ENCODE assay signal across 10 cellular contexts in genomic region chr9:123375725-123376132, GRCh38. TPM values are rescaled to one million over a fixed set of nuclear protein-coding genes. Genes with fewer than 3 reads are reported as not detected.
DNase-seq lines count a peak whose midpoint lies in the region; ATAC-seq and TF ChIP-seq lines count a peak whose summit lies in the region.
"Had no signal": no experiment of that assay in that cellular context is flagged by ENCODE, and none has a peak within 500 bp of the region (broad histone marks: within the 10 kb centered on the region; RNA-seq: fewer than 3 reads in every experiment).

No MANE protein-coding gene starts in this region.

- H3K9ac ChIP-seq in endodermal cell (ENCODE audit: extremely low read depth, low read length, poor library complexity, severe bottlenecking) (no peak overlapping the region), neuronal stem cell (ENCODE audit: low read depth, low read length, poor library complexity) (peak overlapping the region; percentile 78)

- peak overlapping the region; percentile 97 for H2BK5ac ChIP-seq in neuronal stem cell (ENCODE audit: low read length)

- no peak overlapping the region for H4K91ac ChIP-seq in neuronal stem cell (ENCODE audit: low read depth, low read length, poor library complexity)

- H3K9me3 Mint-ChIP-seq in endodermal cell, result no peaks in the 10 kb centered on the region
- no peaks in the 10 kb centered on the region for H3K9me3 Mint-ChIP-seq in CD4-positive, alpha-beta T cell
- no peaks in the 10 kb centered on the region for H3K9me3 Mint-ChIP-seq in activated T-cell treated with anti-CD3 and anti-CD28 coated beads, Interleukin-2, amount 50 U/mL, for 4 hours
- no peaks in the 10 kb centered on the region for H3K9me3 Mint-ChIP-seq in natural killer cell treated with Interleukin-12 subunit alpha and Interleukin-12 subunit beta and Interleukin-15 and Interleukin-18, amount 100 ng/mL, for 72 hours
- H3K9me3 Mint-ChIP-seq: central memory CD8-positive, alpha-beta T cell had no signal

- POLR2A ChIA-PET in CD4-positive, alpha-beta T cell (lab: Charles Lee), result no interaction called here

- H3K9me3 ChIP-seq in endodermal cell (ENCODE audit: control insufficient read depth, low read length) (no peaks in the 10 kb centered on the region), neuronal stem cell (replicated peaks in 1 of 2; ENCODE audit: control insufficient read depth in 2 of 2, insufficient read depth in 1 of 2, low read depth in 1 of 2, low read length in 2 of 2) (peaks cover 0 to 2% of the 10 kb centered on the region in 2 donors)
- H3K9me3 ChIP-seq in CD4-positive, alpha-beta T cell (ENCODE audit: control insufficient read depth, low read length), result no peaks in the 10 kb centered on the region

- H3K27ac ChIP-seq in endodermal cell (ENCODE audit: low read depth, low read length) (peak overlapping the region; percentile 68), neuronal stem cell (replicated peaks; ENCODE audit: low read length) (no peak overlapping the region)
- no peak overlapping the region for H3K27ac ChIP-seq in CD4-positive, alpha-beta T cell (ENCODE audit: low read depth, low read length)

- H3K36me3 ChIP-seq in endodermal cell (ENCODE audit: control insufficient read depth, insufficient read depth, low read length) (no peaks in the 10 kb centered on the region), neuronal stem cell (replicated peaks in 1 of 2; ENCODE audit: control insufficient read depth in 2 of 2, insufficient read depth in 2 of 2, low read length in 2 of 2) (peaks cover 44 to 88% of the 10 kb centered on the region in 2 donors)

- H4K8ac ChIP-seq in neuronal stem cell (ENCODE audit: low read depth, low read length), result peak overlapping the region; percentile 54

- peaks cover 7% of the 10 kb centered on the region for H3K4me1 ChIP-seq in endodermal cell (ENCODE audit: control insufficient read depth, insufficient read depth, low read length)
- peaks cover 22 to 41% of the 10 kb centered on the region in 2 donors for H3K4me1 ChIP-seq in neuronal stem cell (ENCODE audit: control insufficient read depth in 2 of 2, insufficient read depth in 1 of 2, low read depth in 1 of 2, low read length in 2 of 2)

- H3K27me3 ChIP-seq in endodermal cell (ENCODE audit: control insufficient read depth, insufficient read depth, low read length, poor library complexity, severe bottlenecking) (peaks cover 36% of the 10 kb centered on the region), neuronal stem cell (ENCODE audit: control insufficient read depth in 3 of 3, insufficient read depth in 3 of 3, low read depth in 1 of 3, low read length in 3 of 3) (no peaks in the 10 kb centered on the region)
- peaks cover 35% of the 10 kb centered on the region for H3K27me3 ChIP-seq in CD4-positive, alpha-beta T cell (ENCODE audit: control insufficient read depth, insufficient read depth, low read length)

- H2AFZ ChIP-seq in neuronal stem cell (ENCODE audit: low read length), result no peak overlapping the region

- H3K4me2 ChIP-seq in neuronal stem cell (ENCODE audit: insufficient read depth, low read length, poor library complexity, severe bottlenecking), result no peak overlapping the region

- TF ChIP-seq CTCF in endodermal cell (conservative IDR thresholded peaks at IDR 0.05), result no peak
- TF ChIP-seq CTCF in CD4-positive, alpha-beta T cell (IDR thresholded peaks at IDR 0.05), result no peak

- H3K79me1 ChIP-seq in neuronal stem cell (ENCODE audit: low read depth, low read length), result peaks cover 33% of the 10 kb centered on the region

- H3K4me3 Mint-ChIP-seq in endodermal cell, result no peak overlapping the region
- no peak overlapping the region for H3K4me3 Mint-ChIP-seq in CD4-positive, alpha-beta T cell
- H3K4me3 Mint-ChIP-seq in activated T-cell treated with anti-CD3 and anti-CD28 coated beads, Interleukin-2, amount 50 U/mL, for 4 hours, result no peak overlapping the region
- no peak overlapping the region for H3K4me3 Mint-ChIP-seq in natural killer cell treated with Interleukin-12 subunit alpha and Interleukin-12 subunit beta and Interleukin-15 and Interleukin-18, amount 100 ng/mL, for 72 hours
- H3K4me3 Mint-ChIP-seq: central memory CD8-positive, alpha-beta T cell had no signal

- no peak overlapping the region for H3K27ac Mint-ChIP-seq in endodermal cell
- no peak overlapping the region for H3K27ac Mint-ChIP-seq in CD4-positive, alpha-beta T cell
- no peak overlapping the region for H3K27ac Mint-ChIP-seq in natural killer cell treated with Interleukin-12 subunit alpha and Interleukin-12 subunit beta and Interleukin-15 and Interleukin-18, amount 100 ng/mL, for 72 hours

- CTCF ChIA-PET in CD4-positive, alpha-beta T cell (lab: Charles Lee), result no interaction called here

- no peak overlapping the region for H3K4ac ChIP-seq in neuronal stem cell (ENCODE audit: low read length)

- H2AK5ac ChIP-seq in neuronal stem cell (ENCODE audit: low read depth, low read length), result peak overlapping the region; percentile 100

- DNase-seq in ELF-1 (ENCODE audit: low read depth, low spot score) (peak; percentile 95), NCI-H510A (lab: John Stamatoyannopoulos, UW) (peak; percentile 45), endodermal cell (no peak), neuronal stem cell (ENCODE audit: low spot score) (no peak)
- DNase-seq in stimulated activated CD8-positive, alpha-beta memory T cell treated with anti-CD3 and anti-CD28 coated beads, Interleukin-4, amount 100 ng/mL, for 48 hours, result no peak
- DNase-seq in CD4-positive, alpha-beta T cell, result no peak
- DNase-seq in activated T-cell treated with anti-CD3 and anti-CD28 coated beads, Interleukin-2, amount 50 U/mL, for 4 hours, result no peak
- DNase-seq in natural killer cell treated with Interleukin-12 subunit alpha and Interleukin-12 subunit beta and Interleukin-15 and Interleukin-18, amount 100 ng/mL, for 72 hours (ENCODE audit: low spot score), result no peak
- DNase-seq: activated CD4-positive, alpha-beta T cell treated with anti-CD3 and anti-CD28 coated beads, Interleukin-2, amount 50 U/mL, for 48 hours had no signal

- H2BK12ac ChIP-seq in neuronal stem cell (ENCODE audit: low read length), result peak overlapping the region; percentile 63

- H3K36me3 Mint-ChIP-seq in endodermal cell (ENCODE audit: low read depth), result no peaks in the 10 kb centered on the region
- peaks cover 1% of the 10 kb centered on the region for H3K36me3 Mint-ChIP-seq in CD4-positive, alpha-beta T cell (ENCODE audit: low read depth)
- peaks cover under 1% of the 10 kb centered on the region for H3K36me3 Mint-ChIP-seq in activated T-cell treated with anti-CD3 and anti-CD28 coated beads, Interleukin-2, amount 50 U/mL, for 4 hours (ENCODE audit: insufficient read depth)
- H3K36me3 Mint-ChIP-seq in natural killer cell treated with Interleukin-12 subunit alpha and Interleukin-12 subunit beta and Interleukin-15 and Interleukin-18, amount 100 ng/mL, for 72 hours, result no peaks in the 10 kb centered on the region

- H3K14ac ChIP-seq in neuronal stem cell (ENCODE audit: low read length), result peak overlapping the region; percentile 25

- WGBS in endodermal cell (ENCODE audit: insufficient coverage in 1 of 2, insufficient read length in 1 of 2), 2 experiments, result 77 to 82% methylated on average over 8 to 12 of the region's 12 CpGs
- WGBS in neuronal stem cell (ENCODE audit: extremely low coverage in 2 of 2, insufficient read length in 2 of 2, insufficient replicate concordance in 1 of 2), 2 donors, result no CpG with 5 or more reads among the region's 12 CpGs

- no peak overlapping the region for H3K23ac ChIP-seq in neuronal stem cell (ENCODE audit: low read depth, low read length, poor library complexity)

- ATAC-seq in CD4-positive, alpha-beta T cell (ENCODE audit: poor library complexity), result no peak
- no peak for ATAC-seq in activated T-cell treated with anti-CD3 and anti-CD28 coated beads, Interleukin-2, amount 50 U/mL, for 4 hours
- no peak for ATAC-seq in natural killer cell treated with Interleukin-12 subunit alpha and Interleukin-12 subunit beta and Interleukin-15 and Interleukin-18, amount 100 ng/mL, for 72 hours

- peak overlapping the region; percentile 99 for H2BK15ac ChIP-seq in neuronal stem cell (ENCODE audit: low read length)

- peak overlapping the region; percentile 84 for H2BK120ac ChIP-seq in neuronal stem cell (ENCODE audit: low read depth, low read length)

- H3K4me3 ChIP-seq in endodermal cell (ENCODE audit: low read length) (no peak overlapping the region), neuronal stem cell (ENCODE audit: low read length in 2 of 2) (no peak overlapping the region)

- peaks cover 40% of the 10 kb centered on the region for H3K27me3 Mint-ChIP-seq in endodermal cell (ENCODE audit: insufficient read depth)
- peaks cover 31% of the 10 kb centered on the region for H3K27me3 Mint-ChIP-seq in CD4-positive, alpha-beta T cell
- peaks cover 35% of the 10 kb centered on the region for H3K27me3 Mint-ChIP-seq in activated T-cell treated with anti-CD3 and anti-CD28 coated beads, Interleukin-2, amount 50 U/mL, for 4 hours (ENCODE audit: low read depth)
- H3K27me3 Mint-ChIP-seq in natural killer cell treated with Interleukin-12 subunit alpha and Interleukin-12 subunit beta and Interleukin-15 and Interleukin-18, amount 100 ng/mL, for 72 hours, result peaks cover 10 to 17% of the 10 kb centered on the region in 2 donors

- peak overlapping the region; percentile 100 for H3K18ac ChIP-seq in neuronal stem cell (ENCODE audit: low read length)

- intact Hi-C loops in CD4-positive, alpha-beta T cell (cut with DNase I, micrococcal nuclease), result no loop called here

- H3K4me1 Mint-ChIP-seq in endodermal cell, result peaks cover 4% of the 10 kb centered on the region
- no peaks in the 10 kb centered on the region for H3K4me1 Mint-ChIP-seq in CD4-positive, alpha-beta T cell (ENCODE audit: low read depth)
- H3K4me1 Mint-ChIP-seq in activated T-cell treated with anti-CD3 and anti-CD28 coated beads, Interleukin-2, amount 50 U/mL, for 4 hours (ENCODE audit: low read depth), result peaks cover 13% of the 10 kb centered on the region
- peaks cover 0 to 3% of the 10 kb centered on the region in 2 donors for H3K4me1 Mint-ChIP-seq in natural killer cell treated with Interleukin-12 subunit alpha and Interleukin-12 subunit beta and Interleukin-15 and Interleukin-18, amount 100 ng/mL, for 72 hours (ENCODE audit: low read depth in 2 of 2)

RNA-seq across cellular contexts. Expression of gene CRB2, which starts 19.7 kb away (rescaled TPM):
- total RNA-seq in endodermal cell, result 1 to 10 TPM in 1 of 2 donors, under 1 TPM in 1; 0.75 to 2.0 TPM
- 92.5 TPM for polyA plus RNA-seq in endodermal cell (2013, experiment 1 of 2)
- polyA plus RNA-seq in endodermal cell (2013, experiment 2 of 2), result 79.0 TPM
- 41.7 TPM for polyA plus RNA-seq in neuronal stem cell (2013, experiment 1 of 2)
- polyA plus RNA-seq in neuronal stem cell (2013, experiment 2 of 2), result 41.7 TPM
- not detected for total RNA-seq in CD4-positive, alpha-beta T cell
- total RNA-seq in activated T-cell treated with anti-CD3 and anti-CD28 coated beads, Interleukin-2, amount 50 U/mL, for 4 hours, result under 1 TPM in 1 of 3 donors, not detected in 2; 0.03 TPM
- total RNA-seq in natural killer cell treated with Interleukin-12 subunit alpha and Interleukin-12 subunit beta and Interleukin-15 and Interleukin-18, amount 100 ng/mL, for 72 hours, result not detected

Comparison
In these comparisons a context has a peak if more than half of its experiments do, and no peak if none do; other contexts are left out.
1. DNase-seq: peak in ELF-1 (single experiment) and NCI-H510A (single experiment); none in endodermal cell (single experiment), neuronal stem cell (single experiment), stimulated activated CD8-positive, alpha-beta memory T cell treated with anti-CD3 and anti-CD28 coated beads, Interleukin-4, amount 100 ng/mL, for 48 hours (single experiment), CD4-positive, alpha-beta T cell (0 of 10), activated T-cell treated with anti-CD3 and anti-CD28 coated beads, Interleukin-2, amount 50 U/mL, for 4 hours (single experiment) and natural killer cell treated with Interleukin-12 subunit alpha and Interleukin-12 subunit beta and Interleukin-15 and Interleukin-18, amount 100 ng/mL, for 72 hours (single experiment).